1 cellular context compared by ENCODE assay signal in genomic region chr5:139293504-139294371, GRCh38.
TF ChIP-seq lines count a peak whose summit lies in the region.

TSS of gene MATR3 (plus strand) at chr5:139293740. CDS start at chr5:139307416, 13,676 bp downstream.

TF ChIP-seq in GM12878, 131 proteins besides CTCF, POLR2A, EP300 and RAD21 (continued from another document and continues in another):
- peak; percentile 70; the same call in 1 of the 2 replicates for TF ChIP-seq ZBED1 (IDR thresholded peaks at IDR 0.05; ENCODE audit: borderline replicate concordance)
- TF ChIP-seq ZBTB11 (CRISPR knock-in tag; IDR thresholded peaks at IDR 0.05): 0 out of 2 replicates have a peak, but pooled peaks have one; percentile 16
- no peak; the same call in 1 of the 2 replicates for TF ChIP-seq MTA3 (IDR thresholded peaks at IDR 0.05; ENCODE audit: borderline replicate concordance, low read length)
- no peak for TF ChIP-seq HDAC2 (IDR thresholded peaks at IDR 0.05)
- TF ChIP-seq TAF1 (IDR thresholded peaks at IDR 0.05; ENCODE audit: borderline replicate concordance, low read depth, low read length): peak; percentile 92
- no peak for TF ChIP-seq ZBTB33 (IDR thresholded peaks at IDR 0.05)
- peak; percentile 54 for TF ChIP-seq BCL3 (IDR thresholded peaks at IDR 0.05; ENCODE audit: borderline replicate concordance, insufficient read depth, low read depth, low read length, poor library complexity, severe bottlenecking)
- TF ChIP-seq ZNF207 (IDR thresholded peaks at IDR 0.05; ENCODE audit: borderline replicate concordance): peak; percentile 46; the same call in 1 of the 2 replicates
- TF ChIP-seq IKZF1 (conservative IDR thresholded peaks at IDR 0.05): peak; percentile 76
- TF ChIP-seq HDAC6 (IDR thresholded peaks at IDR 0.05; ENCODE audit: unreplicated experiment): peak; percentile 61
- no peak for TF ChIP-seq NFYA (IDR thresholded peaks at IDR 0.05; ENCODE audit: borderline replicate concordance, low read depth, low read length)
- no peak for TF ChIP-seq ZNF592 (IDR thresholded peaks at IDR 0.05)
- no peak; the same call in 1 of the 2 replicates for TF ChIP-seq TARDBP (IDR thresholded peaks at IDR 0.05; ENCODE audit: borderline replicate concordance)
- no peak for TF ChIP-seq MYB (IDR thresholded peaks at IDR 0.05; ENCODE audit: borderline replicate concordance, low read depth, low read length)
- TF ChIP-seq PBX3 (IDR thresholded peaks at IDR 0.05; ENCODE audit: insufficient replicate concordance, low read depth, low read length): no peak
- no peak for TF ChIP-seq KAT2A (conservative IDR thresholded peaks at IDR 0.05; ENCODE audit: control insufficient read depth, low read depth, low read length)
- TF ChIP-seq SMC3 (IDR thresholded peaks at IDR 0.05; ENCODE audit: borderline replicate concordance, low read length): no peak
- no peak for TF ChIP-seq NR2F1 (conservative IDR thresholded peaks at IDR 0.05)
- TF ChIP-seq RELA (IDR thresholded peaks at IDR 0.05; ENCODE audit: borderline replicate concordance, partially characterized antibody): peak; percentile 19
- no peak for TF ChIP-seq ETV6 (conservative IDR thresholded peaks at IDR 0.05 in 1 of 2, IDR thresholded peaks at IDR 0.05 in 1 of 2; ENCODE audit: borderline replicate concordance in 1 of 2, low read depth in 1 of 2)
- TF ChIP-seq TCF3 (IDR thresholded peaks at IDR 0.05; ENCODE audit: borderline replicate concordance, insufficient read depth, low read depth, low read length): peak; percentile 82; the same call in 1 of the 2 replicates
- TF ChIP-seq NFXL1 (IDR thresholded peaks at IDR 0.05; ENCODE audit: borderline replicate concordance): no peak
- TF ChIP-seq MLLT1 (IDR thresholded peaks at IDR 0.05): peak; percentile 87; the same call in 1 of the 2 replicates
- peak; percentile 29; the same call in 1 of the 2 replicates for TF ChIP-seq HCFC1 (IDR thresholded peaks at IDR 0.05; ENCODE audit: low read length)
- no peak for TF ChIP-seq SPI1 (IDR thresholded peaks at IDR 0.05; ENCODE audit: borderline replicate concordance, insufficient read depth, low read depth, low read length)
- peak; percentile 88; the same call in 1 of the 2 replicates for TF ChIP-seq POLR2AphosphoS2 (IDR thresholded peaks at IDR 0.05; ENCODE audit: low read depth, low read length)
- TF ChIP-seq MEF2A (IDR thresholded peaks at IDR 0.05; ENCODE audit: insufficient read depth, low read depth, low read length): no peak
- no peak for TF ChIP-seq RAD51 (IDR thresholded peaks at IDR 0.05)
- TF ChIP-seq TCF7 (IDR thresholded peaks at IDR 0.05; ENCODE audit: borderline replicate concordance): no peak
- peak; percentile 95 for TF ChIP-seq BRCA1 (IDR thresholded peaks at IDR 0.05; ENCODE audit: low read depth, low read length)
- TF ChIP-seq RB1 (IDR thresholded peaks at IDR 0.05; ENCODE audit: borderline replicate concordance): peak; percentile 89; the same call in 1 of the 2 replicates
- TF ChIP-seq PML (IDR thresholded peaks at IDR 0.05; ENCODE audit: low read length): peak; percentile 98
- peak; percentile 85 for TF ChIP-seq IRF5 (IDR thresholded peaks at IDR 0.05; ENCODE audit: borderline replicate concordance)
- TF ChIP-seq SP1 (IDR thresholded peaks at IDR 0.05; ENCODE audit: low read depth, low read length): no peak
- TF ChIP-seq STAT1 (conservative IDR thresholded peaks at IDR 0.05): peak; percentile 16; the same call in 1 of the 2 replicates
- TF ChIP-seq ZBTB40 (IDR thresholded peaks at IDR 0.05; ENCODE audit: borderline replicate concordance): no peak
- no peak for TF ChIP-seq PKNOX1 (IDR thresholded peaks at IDR 0.05)
- TF ChIP-seq RUNX3 (IDR thresholded peaks at IDR 0.05; ENCODE audit: low read length): peak; percentile 83
- no peak for TF ChIP-seq MTA2 (IDR thresholded peaks at IDR 0.05; ENCODE audit: low read depth)
